In the genomic region with DNA sequence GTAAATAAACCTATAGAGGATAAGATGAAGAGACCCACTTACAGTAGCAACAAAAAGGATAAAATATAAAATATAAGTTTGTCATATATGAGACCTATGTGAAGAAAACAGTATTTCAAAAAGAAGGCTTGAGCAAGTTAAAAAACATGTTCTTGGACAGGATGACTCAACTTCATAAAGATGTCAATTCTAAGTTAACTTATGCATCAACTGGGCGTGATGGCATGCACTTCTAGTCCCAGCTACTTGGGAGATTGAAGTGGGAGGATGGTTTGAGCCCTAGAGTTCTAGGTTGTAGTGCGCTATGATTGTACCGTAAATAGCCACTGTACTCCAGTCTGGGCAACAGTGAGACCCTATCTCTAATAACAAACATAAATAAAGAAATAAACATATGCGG, we compare ENCODE assay signal across 18 cellular contexts.
"Had no signal": no experiment of that assay in that cellular context is flagged by ENCODE, and none has a peak within 500 bp of the region (broad histone marks: within the 10 kb centered on the region; RNA-seq: fewer than 3 reads in every experiment).

No MANE protein-coding gene starts in this region.

- H3K4me3 ChIP-seq: ascending aorta, breast epithelium, hepatocyte, tibial nerve had no signal

- H3K9me3 Mint-ChIP-seq: activated naive CD8-positive, alpha-beta T cell treated with anti-CD3 and anti-CD28 coated beads, Interleukin-2, amount 10 ng/mL, durations not matched to agents 7 days and 5 days; activated T-helper 1 cell treated with anti-CD3 and anti-CD28 coated beads, Interleukin-12 subunit alpha, Interleukin-12 subunit beta, Interleukin-2, Interleukin-4 antibody, amounts not matched to agents 30 ng/mL and 10 ng/mL and 1 ng/mL, durations not matched to agents 14 hours and 24 hours and 36 hours; dendritic cell treated with granulocyte-macrophage colony-stimulating factor and Interleukin-4, amounts not matched to agents 40 ng/mL and 50 ng/mL, for 4 days; natural killer cell treated with Interleukin-12 subunit alpha and Interleukin-12 subunit beta and Interleukin-15 and Interleukin-18, amount 100 ng/mL, for 72 hours had no signal

- DNase-seq: activated naive CD8-positive, alpha-beta T cell treated with anti-CD3 and anti-CD28 coated beads, Interleukin-2, amount 10 ng/mL, durations not matched to agents 7 days and 5 days; effector memory CD4-positive, alpha-beta T cell; left ventricle myocardium superior; mesendoderm; posterior cingulate gyrus; small intestine; stimulated activated CD4-positive, alpha-beta T cell treated with anti-CD3 and anti-CD28 coated beads, Interleukin-4, amount 100 ng/mL, for 24 hours; stimulated activated naive CD4-positive, alpha-beta T cell; substantia nigra had no signal

- H3K4me3 Mint-ChIP-seq: activated naive CD8-positive, alpha-beta T cell treated with anti-CD3 and anti-CD28 coated beads, Interleukin-2, amount 10 ng/mL, durations not matched to agents 7 days and 5 days; activated T-helper 1 cell treated with anti-CD3 and anti-CD28 coated beads, Interleukin-12 subunit alpha, Interleukin-12 subunit beta, Interleukin-2, Interleukin-4 antibody, amounts not matched to agents 30 ng/mL and 10 ng/mL and 1 ng/mL, durations not matched to agents 14 hours and 24 hours and 36 hours; dendritic cell treated with granulocyte-macrophage colony-stimulating factor and Interleukin-4, amounts not matched to agents 40 ng/mL and 50 ng/mL, for 4 days; natural killer cell treated with Interleukin-12 subunit alpha and Interleukin-12 subunit beta and Interleukin-15 and Interleukin-18, amount 100 ng/mL, for 72 hours had no signal

- H3K27ac ChIP-seq: ascending aorta, breast epithelium, epithelial cell of prostate, hepatocyte, tibial nerve had no signal

- H3K9me3 ChIP-seq: ascending aorta, breast epithelium, tibial nerve had no signal

- H3K4me1 ChIP-seq: ascending aorta, breast epithelium, tibial nerve had no signal

- ATAC-seq: activated CD4-positive, CD25-positive, alpha-beta regulatory T cell treated with anti-CD3 and anti-CD28 coated beads, Interleukin-2, amount 50 U/mL, for 24 hours; natural killer cell treated with Interleukin-12 subunit alpha and Interleukin-12 subunit beta and Interleukin-15 and Interleukin-18, amount 100 ng/mL, for 72 hours had no signal

- H3K27me3 Mint-ChIP-seq: activated naive CD8-positive, alpha-beta T cell treated with anti-CD3 and anti-CD28 coated beads, Interleukin-2, amount 10 ng/mL, durations not matched to agents 7 days and 5 days; dendritic cell treated with granulocyte-macrophage colony-stimulating factor and Interleukin-4, amounts not matched to agents 40 ng/mL and 50 ng/mL, for 4 days; natural killer cell treated with Interleukin-12 subunit alpha and Interleukin-12 subunit beta and Interleukin-15 and Interleukin-18, amount 100 ng/mL, for 72 hours had no signal

- H3K27me3 ChIP-seq: ascending aorta, breast epithelium, hepatocyte, tibial nerve had no signal

- H3K27ac Mint-ChIP-seq: activated naive CD8-positive, alpha-beta T cell treated with anti-CD3 and anti-CD28 coated beads, Interleukin-2, amount 10 ng/mL, durations not matched to agents 7 days and 5 days; activated T-helper 1 cell treated with anti-CD3 and anti-CD28 coated beads, Interleukin-12 subunit alpha, Interleukin-12 subunit beta, Interleukin-2, Interleukin-4 antibody, amounts not matched to agents 30 ng/mL and 10 ng/mL and 1 ng/mL, durations not matched to agents 14 hours and 24 hours and 36 hours; dendritic cell treated with granulocyte-macrophage colony-stimulating factor and Interleukin-4, amounts not matched to agents 40 ng/mL and 50 ng/mL, for 4 days; natural killer cell treated with Interleukin-12 subunit alpha and Interleukin-12 subunit beta and Interleukin-15 and Interleukin-18, amount 100 ng/mL, for 72 hours had no signal
